1 cellular context compared by ENCODE assay signal in genomic region chr4:155673453-155673979, GRCh38.
TF ChIP-seq lines count a peak whose summit lies in the region.

No MANE protein-coding gene starts in this region.

TF ChIP-seq in WTC11, 78 proteins besides CTCF, POLR2A, EP300 and RAD21 (continued from another document):
- no peak for TF ChIP-seq FOXK1 (CRISPR knock-in tag; IDR thresholded peaks at IDR 0.05)
- no peak for TF ChIP-seq AR (CRISPR knock-in tag; IDR thresholded peaks at IDR 0.05)
- no peak for TF ChIP-seq ZNF396 (CRISPR knock-in tag; IDR thresholded peaks at IDR 0.05; ENCODE audit: borderline replicate concordance)
